Comparison of ENCODE assay signal across 11 cellular contexts in the genomic region with DNA sequence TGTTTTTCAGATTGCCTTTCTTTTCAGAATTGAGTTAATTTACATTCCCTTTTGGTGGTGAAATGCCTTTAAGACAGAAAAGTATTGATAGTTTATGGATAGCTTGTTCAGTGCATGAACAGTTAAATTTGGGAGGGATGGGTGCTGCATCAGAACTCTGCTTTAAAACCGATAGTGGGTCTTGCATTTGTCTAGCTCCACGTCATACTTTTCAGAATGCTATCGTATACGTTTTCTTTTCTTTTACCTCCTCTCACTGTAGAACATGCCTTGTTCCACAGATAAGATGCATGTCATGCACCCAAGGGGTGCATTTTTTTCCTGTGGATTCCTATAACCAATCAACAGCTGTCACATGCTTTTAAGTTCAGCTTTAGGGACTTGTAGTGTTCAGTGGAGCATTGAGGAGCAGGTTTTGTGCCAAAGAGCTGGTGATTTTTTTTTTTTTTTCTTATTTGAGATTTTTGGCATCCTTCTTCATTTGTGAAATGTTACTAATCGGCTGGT. TPM values are rescaled to one million over a fixed set of nuclear protein-coding genes. Genes with fewer than 3 reads are reported as not detected.
DNase-seq lines count a peak whose midpoint lies in the region; ATAC-seq and TF ChIP-seq lines count a peak whose summit lies in the region.
"Had no signal": no experiment of that assay in that cellular context is flagged by ENCODE, and none has a peak within 500 bp of the region (broad histone marks: within the 10 kb centered on the region; RNA-seq: fewer than 3 reads in every experiment).

No MANE protein-coding gene starts in this region.

- WGBS in trophoblast cell (ENCODE audit: extremely low coverage, insufficient coverage, insufficient read length): no CpG with 5 or more reads among the region's 5 CpGs

- no peaks in the 10 kb centered on the region for H3K36me3 Mint-ChIP-seq in GM23338 (ENCODE audit: low read depth)
- H3K36me3 Mint-ChIP-seq in osteocyte (ENCODE audit: unreplicated experiment): no peaks in the 10 kb centered on the region

- H4K8ac ChIP-seq in trophoblast cell (ENCODE audit: low read depth, low read length): no peak overlapping the region

- H3K79me1 ChIP-seq in trophoblast cell (ENCODE audit: low read length): peaks cover 16% of the 10 kb centered on the region

- no peak overlapping the region for H2AK5ac ChIP-seq in trophoblast cell (ENCODE audit: low read length)

- no peak overlapping the region for H2BK5ac ChIP-seq in trophoblast cell (ENCODE audit: low read depth, low read length, poor library complexity)

- intact Hi-C loops in OCI-LY7 (cut with micrococcal nuclease; ENCODE audit: unreplicated experiment): loop anchor here (10.0 kb wide), 2 partner anchors 108 to 472 kb away; no protein-coding TSS in a partner anchor

- H3K4me1 Mint-ChIP-seq in GM23338 (peaks cover 72% of the 10 kb centered on the region), osteocyte (ENCODE audit: unreplicated experiment) (peaks cover 33% of the 10 kb centered on the region)

- POLR2A ChIA-PET in OCI-LY7 (lab: Charles Lee): interaction anchor here (0.6 to 3.9 kb wide), 19 partner anchors 9 to 448 kb away, joined by 3 to 32 read pairs (median 4); a partner anchor contains a TSS

- H3K27ac ChIP-seq in GM23338 (ENCODE audit: low read depth) (no peak overlapping the region), OCI-LY7 (ENCODE audit: low read depth, low read length, poor library complexity, severe bottlenecking) (peak overlapping the region; percentile 62), trophoblast cell (ENCODE audit: low read depth, low read length) (no peak overlapping the region)

- H2BK120ac ChIP-seq in trophoblast cell (ENCODE audit: insufficient read depth, low read length, poor library complexity): no peak overlapping the region

- H3K9me3 ChIP-seq in OCI-LY7 (ENCODE audit: low read length) (no peaks in the 10 kb centered on the region), trophoblast cell (ENCODE audit: insufficient read depth, low read depth, low read length) (no peaks in the 10 kb centered on the region)

- H2AFZ ChIP-seq in GM23338 (no peak overlapping the region), OCI-LY7 (ENCODE audit: low read length) (no peak overlapping the region), trophoblast cell (ENCODE audit: insufficient read depth, low read length, poor library complexity) (no peak overlapping the region)

- no peak overlapping the region for H4K12ac ChIP-seq in trophoblast cell (ENCODE audit: low read depth, low read length)

- H3K9me3 Mint-ChIP-seq in GM23338: no peaks in the 10 kb centered on the region
- H3K9me3 Mint-ChIP-seq in osteocyte (ENCODE audit: unreplicated experiment): no peaks in the 10 kb centered on the region

- no peaks in the 10 kb centered on the region; the same call in 1 of the 2 replicates for H3F3A ChIP-seq in GM23338 (replicated peaks; ENCODE audit: low read depth)

- no peak overlapping the region for H3K9ac ChIP-seq in trophoblast cell (ENCODE audit: low read length)

- H3K27me3 ChIP-seq in GM23338 (ENCODE audit: insufficient read depth): no peaks in the 10 kb centered on the region
- H3K27me3 ChIP-seq in trophoblast cell (ENCODE audit: insufficient read depth, low read length): no peaks in the 10 kb centered on the region

- ATAC-seq in GM23338 (no peak), GM18909 (IDR thresholded peaks at IDR 0.05; ENCODE audit: poor library complexity, unreplicated experiment) (no peak)

- H3K79me2 ChIP-seq in GM23338 (replicated peaks; ENCODE audit: insufficient read depth) (peaks cover 63% of the 10 kb centered on the region), OCI-LY7 (ENCODE audit: insufficient read depth, low read depth, low read length) (peaks cover 68% of the 10 kb centered on the region), trophoblast cell (ENCODE audit: control insufficient read depth, insufficient read depth, low read length, poor library complexity) (peaks cover 5% of the 10 kb centered on the region)

- H3K9me2 ChIP-seq in GM23338 (ENCODE audit: insufficient read depth) (no peaks in the 10 kb centered on the region), OCI-LY7 (ENCODE audit: insufficient read depth, low read length) (no peaks in the 10 kb centered on the region)

- H3K27me3 Mint-ChIP-seq in GM23338 (ENCODE audit: insufficient read depth, low read depth, poor library complexity): no peaks in the 10 kb centered on the region
- H3K27me3 Mint-ChIP-seq in osteocyte (ENCODE audit: unreplicated experiment): peaks cover 5% of the 10 kb centered on the region

- H4K20me1 ChIP-seq in GM23338 (replicated peaks; ENCODE audit: insufficient read depth) (no peaks in the 10 kb centered on the region), OCI-LY7 (ENCODE audit: insufficient read depth, low read length) (0 out of 2 replicates have a peak, but pooled peaks cover 11% of the 10 kb centered on the region)

- H3K36me3 ChIP-seq in GM23338 (ENCODE audit: insufficient read depth) (no peaks in the 10 kb centered on the region), OCI-LY7 (ENCODE audit: insufficient read depth, low read length) (no peaks in the 10 kb centered on the region), trophoblast cell (ENCODE audit: control insufficient read depth in 1 of 2, insufficient read depth in 2 of 2, low read length in 2 of 2) (no peaks in the 10 kb centered on the region)

- DNase-seq in GM23338 (ENCODE audit: low spot score) (no peak), OCI-LY7 (ENCODE audit: low spot score) (peak; percentile 25), epithelial cell of proximal tubule (ENCODE audit: low read depth) (no peak), trophoblast cell (no peak), DMS53 treated with DMSO at 0.1 percent for 48 hours (lab: John Stamatoyannopoulos, UW; ENCODE audit: unreplicated experiment) (no peak), osteocyte (ENCODE audit: extremely low spot score, unreplicated experiment) (no peak)
- DNase-seq in activated CD4-positive, alpha-beta T cell treated with anti-CD3 and anti-CD28 coated beads for 48 hours: no peak
- DNase-seq: activated effector memory CD4-positive, alpha-beta T cell treated with anti-CD3 and anti-CD28 coated beads, Interleukin-2, amount 50 U/mL, for 16 hours; NCI-H510A treated with DMSO at 0.1 percent for 48 hours; T1000 had no signal

- H3K4me3 Mint-ChIP-seq in GM23338 (peak overlapping the region; percentile 96), osteocyte (ENCODE audit: unreplicated experiment) (no peak overlapping the region)

- no peak overlapping the region for H3K18ac ChIP-seq in trophoblast cell (ENCODE audit: low read length)

- H3K4me3 ChIP-seq in GM23338 (peak overlapping the region; percentile 84), OCI-LY7 (ENCODE audit: low read depth, low read length, poor library complexity, severe bottlenecking) (peak overlapping the region; percentile 93), epithelial cell of proximal tubule (ENCODE audit: low read depth, low read length) (peak overlapping the region; percentile 12), trophoblast cell (ENCODE audit: low read depth, low read length) (no peak overlapping the region)

- TF ChIP-seq CTCF in GM23338 (conservative IDR thresholded peaks at IDR 0.05; ENCODE audit: low read depth in 2 of 2): no peak
- no peak for TF ChIP-seq CTCF in OCI-LY7 (conservative IDR thresholded peaks at IDR 0.05; ENCODE audit: low read length)
- TF ChIP-seq CTCF in epithelial cell of proximal tubule (conservative IDR thresholded peaks at IDR 0.05; ENCODE audit: low read depth, low read length): no peak
- TF ChIP-seq CTCF in osteocyte (IDR thresholded peaks at IDR 0.05): no peak

- H3K27ac Mint-ChIP-seq in GM23338: no peak overlapping the region
- H3K27ac Mint-ChIP-seq in osteocyte (ENCODE audit: unreplicated experiment): no peak overlapping the region

- H3K4me1 ChIP-seq in GM23338 (ENCODE audit: insufficient read depth) (peaks cover 70% of the 10 kb centered on the region), OCI-LY7 (ENCODE audit: insufficient read depth, low read length, poor library complexity, severe bottlenecking) (peaks cover 60% of the 10 kb centered on the region), trophoblast cell (ENCODE audit: control insufficient read depth in 1 of 2, insufficient read depth in 2 of 2, low read length in 2 of 2) (peaks cover 0 to under 1% of the 10 kb centered on the region in 2 experiments)

- no peak overlapping the region for H4K91ac ChIP-seq in trophoblast cell (ENCODE audit: low read depth, low read length)

- BruUV-seq in OCI-LY7 (replicated peaks; lab: Mats Ljungman, UMichigan): no TSS peak

- H3K4me2 ChIP-seq in GM23338 (peak overlapping the region; percentile 91), OCI-LY7 (ENCODE audit: low read length) (peak overlapping the region; percentile 81), trophoblast cell (ENCODE audit: low read length) (no peak overlapping the region)

- no peak overlapping the region for H2BK12ac ChIP-seq in trophoblast cell (ENCODE audit: low read length)

- no peak overlapping the region for H3K23ac ChIP-seq in trophoblast cell (ENCODE audit: low read length)

- H3K4ac ChIP-seq in trophoblast cell (ENCODE audit: low read depth, low read length): peak overlapping the region; percentile 62

- H3K14ac ChIP-seq in trophoblast cell (ENCODE audit: low read length): no peak overlapping the region

- CTCF ChIA-PET in OCI-LY7 (lab: Charles Lee; ENCODE audit: unreplicated experiment): no interaction called here

TF ChIP-seq in GM23338, 12 proteins besides CTCF, POLR2A, EP300 and RAD21:
- TF ChIP-seq POLR2AphosphoS5 (IDR thresholded peaks at IDR 0.05; ENCODE audit: low read depth): no peak
- no peak for TF ChIP-seq JUNB (IDR thresholded peaks at IDR 0.05; ENCODE audit: unreplicated experiment)
- TF ChIP-seq CREB1 (CRISPR knock-in tag; IDR thresholded peaks at IDR 0.05; ENCODE audit: low read depth): no peak
- TF ChIP-seq, protein P1, sequence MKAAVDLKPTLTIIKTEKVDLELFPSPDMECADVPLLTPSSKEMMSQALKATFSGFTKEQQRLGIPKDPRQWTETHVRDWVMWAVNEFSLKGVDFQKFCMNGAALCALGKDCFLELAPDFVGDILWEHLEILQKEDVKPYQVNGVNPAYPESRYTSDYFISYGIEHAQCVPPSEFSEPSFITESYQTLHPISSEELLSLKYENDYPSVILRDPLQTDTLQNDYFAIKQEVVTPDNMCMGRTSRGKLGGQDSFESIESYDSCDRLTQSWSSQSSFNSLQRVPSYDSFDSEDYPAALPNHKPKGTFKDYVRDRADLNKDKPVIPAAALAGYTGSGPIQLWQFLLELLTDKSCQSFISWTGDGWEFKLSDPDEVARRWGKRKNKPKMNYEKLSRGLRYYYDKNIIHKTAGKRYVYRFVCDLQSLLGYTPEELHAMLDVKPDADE (IDR thresholded peaks at IDR 0.05): no peak
- no peak for TF ChIP-seq EZH2phosphoT487 (IDR thresholded peaks at IDR 0.05; ENCODE audit: unreplicated experiment)
- TF ChIP-seq ZNF331 (CRISPR knock-in tag; IDR thresholded peaks at IDR 0.05; ENCODE audit: low read depth): no peak

RNA-seq across cellular contexts. Expression of a gene that starts 2.3 kb away (rescaled TPM):
- 74.4 and 75.0 TPM in 2 replicates for total RNA-seq in GM23338 (2014; rRNA removed; shearing (Covaris generic))
- 14.9 and 15.0 TPM in 2 replicates for polyA plus RNA-seq in GM23338 (2016; fragmentation: Nextera tagmentation; extraction: Ambion mirVana)
- total RNA-seq in OCI-LY7 (2014; rRNA removed; shearing (Covaris generic)): 26.6 and 27.6 TPM in 2 replicates
- total RNA-seq in OCI-LY7 (2022) (71.6 and 81.3 TPM in 2 replicates), epithelial cell of proximal tubule (21.2 and 31.8 TPM in 2 replicates), osteocyte (30.2 and 32.0 TPM in 2 replicates)
- polyA plus RNA-seq in trophoblast cell (2013): 26.0 and 26.8 TPM in 2 replicates
